Comparison of ENCODE assay signal across 7 cellular contexts in the genomic region with DNA sequence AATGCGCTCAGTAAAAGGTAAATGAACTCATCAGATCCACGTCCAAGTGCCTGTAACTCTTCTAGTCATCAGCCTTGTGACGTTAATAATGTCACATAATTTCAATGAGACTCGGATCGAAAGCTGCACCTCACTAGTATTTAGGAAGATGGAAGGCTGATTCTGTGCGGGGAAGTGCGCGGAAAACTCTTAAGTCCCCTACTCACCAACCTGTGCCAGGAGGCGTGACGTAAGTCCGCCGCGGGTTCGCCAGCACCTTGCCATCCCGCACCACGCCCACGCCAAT. TPM values are rescaled to one million over a fixed set of nuclear protein-coding genes. Genes with fewer than 3 reads are reported as not detected.
DNase-seq lines count a peak whose midpoint lies in the region; ATAC-seq and TF ChIP-seq lines count a peak whose summit lies in the region.
"Had no signal": no experiment of that assay in that cellular context is flagged by ENCODE, and none has a peak within 500 bp of the region (broad histone marks: within the 10 kb centered on the region; RNA-seq: fewer than 3 reads in every experiment).

No MANE protein-coding gene starts in this region.

- in situ Hi-C loops in brain microvascular endothelial cell (cut with HindIII; ENCODE audit: low pct_ligation_motif_present, low sequenced_read_pairs) = no loop called here

- peak overlapping the region; percentile 31 for H4K8ac ChIP-seq in neuronal stem cell (ENCODE audit: low read depth, low read length)

- H3K27me3 ChIP-seq in AG04450 (ENCODE audit: control insufficient read depth, insufficient read depth, low read length) (no peaks in the 10 kb centered on the region), brain microvascular endothelial cell (replicated peaks) (no peaks in the 10 kb centered on the region), neuronal stem cell (ENCODE audit: control insufficient read depth in 3 of 3, insufficient read depth in 3 of 3, low read depth in 1 of 3, low read length in 3 of 3) (no peaks in the 10 kb centered on the region)

- peaks cover 10% of the 10 kb centered on the region for H3K4me1 Mint-ChIP-seq in chondrocyte (ENCODE audit: low read depth)

- peaks cover 43% of the 10 kb centered on the region for H3K36me3 ChIP-seq in brain microvascular endothelial cell (replicated peaks)
- H3K36me3 ChIP-seq in neuronal stem cell (replicated peaks in 1 of 2; ENCODE audit: control insufficient read depth in 2 of 2, insufficient read depth in 2 of 2, low read length in 2 of 2) = peaks cover 39 to 72% of the 10 kb centered on the region in 2 donors

- no peak overlapping the region for H2BK120ac ChIP-seq in neuronal stem cell (ENCODE audit: low read depth, low read length)

- peak overlapping the region; percentile 84 for H2BK5ac ChIP-seq in neuronal stem cell (ENCODE audit: low read length)

- H3K4me1 ChIP-seq in neuronal stem cell (ENCODE audit: control insufficient read depth in 2 of 2, insufficient read depth in 1 of 2, low read depth in 1 of 2, low read length in 2 of 2) = peaks cover 0 to 8% of the 10 kb centered on the region in 2 donors

- WGBS in neuronal stem cell (ENCODE audit: extremely low coverage in 2 of 2, insufficient read length in 2 of 2, insufficient replicate concordance in 1 of 2), 2 donors = no CpG with 5 or more reads among the region's 17 CpGs

- peak overlapping the region; percentile 87 for H2AFZ ChIP-seq in neuronal stem cell (ENCODE audit: low read length)

- no peaks in the 10 kb centered on the region for H3K27me3 Mint-ChIP-seq in chondrocyte (ENCODE audit: low read depth)

- peak overlapping the region; percentile 93 for H3K9ac ChIP-seq in neuronal stem cell (ENCODE audit: low read depth, low read length, poor library complexity)

- H3K14ac ChIP-seq in neuronal stem cell (ENCODE audit: low read length) = no peak overlapping the region

- peaks cover 1% of the 10 kb centered on the region for H3K79me1 ChIP-seq in neuronal stem cell (ENCODE audit: low read depth, low read length)

- H2BK15ac ChIP-seq in neuronal stem cell (ENCODE audit: low read length) = peak overlapping the region; percentile 55

- peak overlapping the region; percentile 69 for H3K4me2 ChIP-seq in neuronal stem cell (ENCODE audit: insufficient read depth, low read length, poor library complexity, severe bottlenecking)

- no peak overlapping the region for H2AK5ac ChIP-seq in neuronal stem cell (ENCODE audit: low read depth, low read length)

- H3K9me3 ChIP-seq in AG04450 (ENCODE audit: control insufficient read depth, insufficient read depth, low read length) (no peaks in the 10 kb centered on the region; the same call in 1 of the 2 replicates), neuronal stem cell (replicated peaks in 1 of 2; ENCODE audit: control insufficient read depth in 2 of 2, insufficient read depth in 1 of 2, low read depth in 1 of 2, low read length in 2 of 2) (no peaks in the 10 kb centered on the region)

- H3K4me3 Mint-ChIP-seq in chondrocyte (ENCODE audit: unreplicated experiment) = no peak overlapping the region

- TF ChIP-seq CTCF in AG04450 (IDR thresholded peaks at IDR 0.05; ENCODE audit: low read depth, low read length) (no peak), brain microvascular endothelial cell (IDR thresholded peaks at IDR 0.05; ENCODE audit: low read depth, low read length, missing control alignments) (no peak), chondrocyte (IDR thresholded peaks at IDR 0.05) (no peak)

- peaks cover 21% of the 10 kb centered on the region for H3K36me3 Mint-ChIP-seq in chondrocyte (ENCODE audit: low read depth)

- H3K4me3 ChIP-seq in AG04450 (ENCODE audit: low read depth, low read length) (peak overlapping the region; percentile 91), brain microvascular endothelial cell (ENCODE audit: low read depth, low read length) (peak overlapping the region; percentile 93), neuronal stem cell (ENCODE audit: low read length in 2 of 2) (peak overlapping the region; percentile 79 to 87)

- POLR2A ChIA-PET in AG04450 (lab: Yijun Ruan, JAX) = interaction anchor here (0.6 to 1.8 kb wide), 5 partner anchors 18 to 650 kb away, joined by 3 to 15 read pairs (median 4); a partner anchor contains a TSS

- DNase-seq in AG04450 (ENCODE audit: low read depth, low spot score) (no peak), NCI-H1417 treated with DMSO at 0.1 percent for 48 hours (lab: John Stamatoyannopoulos, UW) (peak; percentile 78), brain microvascular endothelial cell (no peak), neuronal stem cell (ENCODE audit: low spot score) (no peak), chondrocyte (ENCODE audit: low spot score) (no peak)

- CTCF ChIA-PET in AG04450 (lab: Charles Lee) = interaction anchor here (1.1 to 4.0 kb wide), 2 partner anchors 39 to 152 kb away, joined by 3 to 30 read pairs; no protein-coding TSS in a partner anchor

- peak overlapping the region; percentile 99 for H3K27ac ChIP-seq in AG04450 (ENCODE audit: low read depth, low read length)
- peak overlapping the region; percentile 99 for H3K27ac ChIP-seq in brain microvascular endothelial cell
- peak overlapping the region; percentile 93 for H3K27ac ChIP-seq in neuronal stem cell (replicated peaks; ENCODE audit: low read length)

- ATAC-seq in GM21526 (IDR thresholded peaks at IDR 0.05; ENCODE audit: low FRiP score, unreplicated experiment) = peak; percentile 32

- H3K23ac ChIP-seq in neuronal stem cell (ENCODE audit: low read depth, low read length, poor library complexity) = peak overlapping the region; percentile 59

- H3K27ac Mint-ChIP-seq in chondrocyte (ENCODE audit: unreplicated experiment) = no peak overlapping the region

- H3K9me3 Mint-ChIP-seq in chondrocyte (ENCODE audit: low read depth) = no peaks in the 10 kb centered on the region

- no peak overlapping the region for H3K4ac ChIP-seq in neuronal stem cell (ENCODE audit: low read length)

- H2BK12ac ChIP-seq in neuronal stem cell (ENCODE audit: low read length) = no peak overlapping the region

- no peak overlapping the region for H4K91ac ChIP-seq in neuronal stem cell (ENCODE audit: low read depth, low read length, poor library complexity)

- H3K18ac ChIP-seq in neuronal stem cell (ENCODE audit: low read length) = peak overlapping the region; percentile 97

RNA-seq across cellular contexts. Expression of a gene that starts 0.3 kb away (rescaled TPM):
- polyA plus RNA-seq in AG04450 (2011; rRNA removed) = 23.6 and 29.2 TPM in 2 replicates
- 28.4 and 35.6 TPM in 2 replicates for polyA minus RNA-seq in AG04450 (2011; rRNA and poly(A)+ RNA removed)
- 18.2 TPM for polyA plus RNA-seq in neuronal stem cell (2013, experiment 1 of 2)
- 18.7 TPM for polyA plus RNA-seq in neuronal stem cell (2013, experiment 2 of 2)
- total RNA-seq in chondrocyte = 26.0 to 41.4 TPM (median 28.6 TPM) in 3 replicates

RNA-seq across cellular contexts. Expression of a gene that starts 0.7 kb away (rescaled TPM):
- 240 and 274 TPM in 2 replicates for polyA plus RNA-seq in AG04450 (2011; rRNA removed)
- 163 and 200 TPM in 2 replicates for polyA minus RNA-seq in AG04450 (2011; rRNA and poly(A)+ RNA removed)
- polyA plus RNA-seq in neuronal stem cell (2013, experiment 1 of 2) = 373 TPM
- 368 TPM for polyA plus RNA-seq in neuronal stem cell (2013, experiment 2 of 2)
- total RNA-seq in chondrocyte = 141 to 168 TPM (median 142 TPM) in 3 replicates

RNA-seq across cellular contexts. Expression of a gene that starts 6.9 kb away (rescaled TPM):
- polyA plus RNA-seq in AG04450 (2011; rRNA removed) = 24.5 and 29.9 TPM in 2 replicates
- 38.4 and 45.8 TPM in 2 replicates for polyA minus RNA-seq in AG04450 (2011; rRNA and poly(A)+ RNA removed)
- 37.1 TPM for polyA plus RNA-seq in neuronal stem cell (2013, experiment 1 of 2)
- 33.8 TPM for polyA plus RNA-seq in neuronal stem cell (2013, experiment 2 of 2)
- total RNA-seq in chondrocyte = 31.0 to 36.9 TPM (median 32.0 TPM) in 3 replicates

RNA-seq across cellular contexts. Expression of a gene that starts 14.9 kb away (rescaled TPM):
- polyA plus RNA-seq in AG04450 (2011; rRNA removed) = 23.1 and 25.3 TPM in 2 replicates
- 17.3 and 25.6 TPM in 2 replicates for polyA minus RNA-seq in AG04450 (2011; rRNA and poly(A)+ RNA removed)
- polyA plus RNA-seq in neuronal stem cell (2013, experiment 1 of 2) = 47.5 TPM
- polyA plus RNA-seq in neuronal stem cell (2013, experiment 2 of 2) = 46.2 TPM
- total RNA-seq in chondrocyte = 25.0 to 34.8 TPM (median 26.7 TPM) in 3 replicates

RNA-seq across cellular contexts. Expression of a gene that starts 18.3 kb away (rescaled TPM):
- 0.06 and 0.09 TPM in 2 replicates for polyA plus RNA-seq in AG04450 (2011; rRNA removed)
- 0.09 TPM in 2 replicates for polyA minus RNA-seq in AG04450 (2011; rRNA and poly(A)+ RNA removed)
- 0.06 TPM for polyA plus RNA-seq in neuronal stem cell (2013, experiment 1 of 2)
- 0.11 TPM for polyA plus RNA-seq in neuronal stem cell (2013, experiment 2 of 2)
- total RNA-seq in chondrocyte = not detected in 3 replicates
- total RNA-seq: LHCN-M2 had no signal
